26 cellular contexts compared by ENCODE assay signal in genomic region chr4:94848326-94848725, GRCh38.
DNase-seq lines count a peak whose midpoint lies in the region; TF ChIP-seq lines count a peak whose summit lies in the region.
"Had no signal": no experiment of that assay in that cellular context is flagged by ENCODE, and none has a peak within 500 bp of the region (broad histone marks: within the 10 kb centered on the region; RNA-seq: fewer than 3 reads in every experiment).

No MANE protein-coding gene starts in this region.

- peaks cover 10% of the 10 kb centered on the region for H3K4me1 ChIP-seq in HEK293 (ENCODE audit: control insufficient read depth, insufficient read depth, low read length)
- H3K4me1 ChIP-seq: A549, Caco-2 had no signal

- CTCF ChIA-PET in HEK293 (lab: Yijun Ruan, JAX): no interaction called here

- no peaks in the 10 kb centered on the region for H3K9me3 ChIP-seq in HEK293 (ENCODE audit: control insufficient read depth, insufficient read depth, low read depth, low read length)
- H3K9me3 ChIP-seq: BE2C; BLaER1; BLaER1 treated with 17β-estradiol and CSF1 and Interleukin-3, amounts not matched to agents 10 nM and 100 nM; Caco-2 had no signal

- no peak for TF ChIP-seq CTCF in HEK293 (tag by site-specific recombination; IDR thresholded peaks at IDR 0.05)

- H3K27ac ChIP-seq in HEK293 (ENCODE audit: extremely low read depth, low read depth, low read length): no peak overlapping the region
- H3K27ac ChIP-seq: 22Rv1; A549; BLaER1; BLaER1 treated with 17β-estradiol and CSF1 and Interleukin-3, amounts not matched to agents 10 nM and 100 nM; C4-2B had no signal

- no peak for DNase-seq in DMS79 treated with DMSO at 0.1 percent for 48 hours (lab: John Stamatoyannopoulos, UW)
- DNase-seq: 8988T; ACHN; AML-193; BE2C; C1 segment of cervical spinal cord; Caco-2; Calu3; CD4-positive, alpha-beta memory T cell; CD4-positive, alpha-beta T cell; CD4-positive, CD25-positive, alpha-beta regulatory T cell; CD8-positive, alpha-beta memory T cell; CD8-positive, alpha-beta T cell; COR-L47; DMS 273 treated with DMSO at 0.1 percent for 48 hours; DMS153; DMS53; DMS79; DND-41; EL had no signal

- no peak overlapping the region for H3K4me3 ChIP-seq in HEK293 (ENCODE audit: low read depth, low read length)
- H3K4me3 ChIP-seq: A549; BLaER1; BLaER1 treated with 17β-estradiol and CSF1 and Interleukin-3, amounts not matched to agents 10 nM and 100 nM had no signal

- POLR2A ChIA-PET in HEK293 (lab: Yijun Ruan, JAX): no interaction called here

- H3K36me3 ChIP-seq in HEK293 (ENCODE audit: control insufficient read depth in 2 of 2, insufficient read depth in 1 of 2, low read length in 2 of 2): no peaks in the 10 kb centered on the region
- H3K36me3 ChIP-seq: BE2C; BLaER1; BLaER1 treated with 17β-estradiol and CSF1 and Interleukin-3, amounts not matched to agents 10 nM and 100 nM had no signal

TF ChIP-seq in HEK293, 187 proteins besides CTCF, POLR2A, EP300 and RAD21:
- TF ChIP-seq ATF2 (tag by site-specific recombination; IDR thresholded peaks at IDR 0.05; ENCODE audit: low read depth) (no peak), ZNF488 (tag by site-specific recombination; IDR thresholded peaks at IDR 0.05) (no peak), ZNF777 (tag by site-specific recombination; IDR thresholded peaks at IDR 0.05; ENCODE audit: borderline replicate concordance) (no peak), ZNF510 (tag by site-specific recombination; IDR thresholded peaks at IDR 0.05; ENCODE audit: insufficient replicate concordance) (peak; percentile 92), OSR2 (tag by site-specific recombination; IDR thresholded peaks at IDR 0.05) (no peak)
